In the genomic region with DNA sequence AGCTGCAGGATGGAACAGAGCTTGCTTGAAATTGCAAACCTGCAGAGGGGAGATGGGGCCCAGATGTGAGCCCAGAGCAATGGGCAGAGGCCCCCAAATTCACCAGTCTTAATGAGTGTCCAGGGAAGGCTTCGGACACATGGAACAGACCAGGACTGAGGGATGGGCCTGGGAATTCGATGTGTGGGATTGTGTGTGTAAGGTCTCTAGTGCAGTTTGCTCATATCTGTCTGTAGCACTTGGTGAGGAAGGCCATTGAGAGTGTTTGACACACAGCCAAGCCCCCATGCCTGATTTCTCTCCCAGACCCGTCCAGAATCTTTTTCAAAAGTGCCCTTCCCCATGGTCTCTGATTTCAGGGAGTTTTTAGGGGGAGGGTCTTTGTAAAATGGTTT, we compare ENCODE assay signal across 20 cellular contexts. TPM values are rescaled to one million over a fixed set of nuclear protein-coding genes. Genes with fewer than 3 reads are reported as not detected.
A peak's percentile ranks its signal among the peaks of the same experiment; 100 is the strongest.
DNase-seq lines count a peak whose midpoint lies in the region; ATAC-seq and TF ChIP-seq lines count a peak whose summit lies in the region.
"Had no signal": no experiment of that assay in that cellular context is flagged by ENCODE, and none has a peak within 500 bp of the region (broad histone marks: within the 10 kb centered on the region; RNA-seq: fewer than 3 reads in every experiment).

No MANE protein-coding gene starts in this region.

- ATAC-seq in activated CD4-positive, alpha-beta T cell treated with anti-CD3 and anti-CD28 coated beads for 36 hours, result no peak
- ATAC-seq in heart right ventricle (no peak), left cardiac atrium (no peak)
- ATAC-seq: GM23338, pancreas had no signal

- POLR2A ChIA-PET in activated CD4-positive, alpha-beta T cell treated with anti-CD3 and anti-CD28 coated beads for 36 hours (lab: Charles Lee), result no interaction called here

- H3K9me3 ChIP-seq in heart right ventricle, result no peaks in the 10 kb centered on the region
- H3K9me3 ChIP-seq in esophagus squamous epithelium, result no peaks in the 10 kb centered on the region
- H3K9me3 ChIP-seq: BE2C, pancreas, right atrium auricular region, stomach, tibial nerve had no signal

- DNase-seq in activated CD4-positive, alpha-beta T cell treated with anti-CD3 and anti-CD28 coated beads for 36 hours, result no peak
- DNase-seq in activated CD4-positive, alpha-beta T cell treated with anti-CD3 and anti-CD28 coated beads for 4 hours, result no peak
- DNase-seq in heart right ventricle (no peak), left cardiac atrium (no peak), OCI-M2 (lab: John Stamatoyannopoulos, UW; ENCODE audit: unreplicated experiment) (no peak), glutamatergic neuron (no peak), esophagus squamous epithelium (lab: John Stamatoyannopoulos, UW) (no peak)
- DNase-seq: activated CD4-positive, alpha-beta T cell treated with anti-CD3 and anti-CD28 coated beads for 1 hour; activated naive CD4-positive, alpha-beta T cell treated with Interleukin-2 at 50 U/mL for 16 hours; BE2C; naive B cell; NCI-H187; pancreas; stimulated activated CD4-positive, alpha-beta T cell treated with anti-CD3 and anti-CD28 coated beads, Interleukin-4, amount 100 ng/mL, for 24 hours; stomach had no signal

- H3K4me3 ChIP-seq in heart right ventricle (no peak overlapping the region), esophagus squamous epithelium (no peak overlapping the region)
- H3K4me3 ChIP-seq: GM23338, pancreas, right atrium auricular region, stomach, tibial nerve had no signal

- H3K36me3 ChIP-seq in heart right ventricle, result peaks cover 0 to 82% (median 18%) of the 10 kb centered on the region in 9 donors
- H3K36me3 ChIP-seq in esophagus squamous epithelium, result peaks cover 24 to 100% (median 49%) of the 10 kb centered on the region in 3 donors
- H3K36me3 ChIP-seq: BE2C, pancreas had no signal

- H3K27ac ChIP-seq in heart right ventricle (peak overlapping the region in 9 of 10 donors; percentile 87 to 96 (median 94)), esophagus squamous epithelium (peak overlapping the region in 1 of 4 donors; percentile 79)

- intact Hi-C loops in activated CD4-positive, alpha-beta T cell treated with anti-CD3 and anti-CD28 coated beads for 36 hours (cut with DNase I, micrococcal nuclease), result no loop called here
- intact Hi-C loops in heart right ventricle (cut with DNase I) (loop anchor here in 5 of 10 donors (10.0 kb wide), 2 partner anchors 293 to 303 kb away; a partner anchor contains a TSS), left cardiac atrium (cut with DNase I) (no loop called here), esophagus squamous epithelium (cut with DNase I) (loop anchor here (10.0 kb wide), 1 partner anchor 293 kb away; a partner anchor contains a TSS)
- intact Hi-C loops in dendritic cell treated with granulocyte-macrophage colony-stimulating factor and Interleukin-4, amounts not matched to agents 40 ng/mL and 50 ng/mL, for 4 days (cut with micrococcal nuclease), result no loop called here

- TF ChIP-seq CTCF in heart right ventricle (IDR thresholded peaks at IDR 0.05), result no peak
- no peak for TF ChIP-seq CTCF in glutamatergic neuron (IDR thresholded peaks at IDR 0.05; ENCODE audit: partially characterized antibody, unreplicated experiment)
- no peak for TF ChIP-seq CTCF in esophagus squamous epithelium (IDR thresholded peaks at IDR 0.05)

- H3K4me3 Mint-ChIP-seq in activated CD4-positive, alpha-beta T cell treated with anti-CD3 and anti-CD28 coated beads for 36 hours, result no peak overlapping the region
- H3K4me3 Mint-ChIP-seq in dendritic cell treated with granulocyte-macrophage colony-stimulating factor and Interleukin-4, amounts not matched to agents 40 ng/mL and 50 ng/mL, for 4 days, result no peak overlapping the region
- H3K4me3 Mint-ChIP-seq in glutamatergic neuron (ENCODE audit: unreplicated experiment), result no peak overlapping the region
- H3K4me3 Mint-ChIP-seq: GM23338 had no signal

- TF ChIP-seq POLR2A in esophagus squamous epithelium (IDR thresholded peaks at IDR 0.05), result no peak

- CTCF ChIA-PET in activated CD4-positive, alpha-beta T cell treated with anti-CD3 and anti-CD28 coated beads for 36 hours (lab: Charles Lee), result interaction anchor here (0.6 to 1.6 kb wide), 3 partner anchors 19 to 233 kb away, joined by 3 to 11 read pairs (median 3); no protein-coding TSS in a partner anchor

- H3K4me1 ChIP-seq in heart right ventricle (peaks cover 38 to 89% (median 82%) of the 10 kb centered on the region in 9 donors), esophagus squamous epithelium (peaks cover 0 to 52% (median 15%) of the 10 kb centered on the region in 3 donors)
- H3K4me1 ChIP-seq: BE2C, pancreas had no signal

- H3K4me1 Mint-ChIP-seq in activated CD4-positive, alpha-beta T cell treated with anti-CD3 and anti-CD28 coated beads for 36 hours, result peaks cover 54% of the 10 kb centered on the region
- peaks cover 44% of the 10 kb centered on the region for H3K4me1 Mint-ChIP-seq in dendritic cell treated with granulocyte-macrophage colony-stimulating factor and Interleukin-4, amounts not matched to agents 40 ng/mL and 50 ng/mL, for 4 days (ENCODE audit: low read depth)
- peaks cover 32% of the 10 kb centered on the region for H3K4me1 Mint-ChIP-seq in glutamatergic neuron (ENCODE audit: low read depth, unreplicated experiment)

- peaks cover 31% of the 10 kb centered on the region for H3K36me3 Mint-ChIP-seq in activated CD4-positive, alpha-beta T cell treated with anti-CD3 and anti-CD28 coated beads for 36 hours (ENCODE audit: low read depth)
- peaks cover 100% of the 10 kb centered on the region for H3K36me3 Mint-ChIP-seq in dendritic cell treated with granulocyte-macrophage colony-stimulating factor and Interleukin-4, amounts not matched to agents 40 ng/mL and 50 ng/mL, for 4 days (ENCODE audit: low read depth)
- no peaks in the 10 kb centered on the region for H3K36me3 Mint-ChIP-seq in glutamatergic neuron (ENCODE audit: unreplicated experiment)

- 61 to 72% methylated on average over 3 of the region's 3 CpGs for WGBS in heart right ventricle, 2 donors
- 89 to 94% methylated on average over 3 of the region's 3 CpGs for WGBS in esophagus squamous epithelium, 2 donors

- H3K27ac Mint-ChIP-seq in activated CD4-positive, alpha-beta T cell treated with anti-CD3 and anti-CD28 coated beads for 36 hours, result peak overlapping the region; percentile 53
- H3K27ac Mint-ChIP-seq in dendritic cell treated with granulocyte-macrophage colony-stimulating factor and Interleukin-4, amounts not matched to agents 40 ng/mL and 50 ng/mL, for 4 days, result peak overlapping the region; percentile 72
- H3K27ac Mint-ChIP-seq in glutamatergic neuron (ENCODE audit: unreplicated experiment), result no peak overlapping the region
- H3K27ac Mint-ChIP-seq: GM23338 had no signal

- no peaks in the 10 kb centered on the region for H3K27me3 Mint-ChIP-seq in activated CD4-positive, alpha-beta T cell treated with anti-CD3 and anti-CD28 coated beads for 36 hours
- H3K27me3 Mint-ChIP-seq in dendritic cell treated with granulocyte-macrophage colony-stimulating factor and Interleukin-4, amounts not matched to agents 40 ng/mL and 50 ng/mL, for 4 days, result no peaks in the 10 kb centered on the region
- peaks cover 2% of the 10 kb centered on the region for H3K27me3 Mint-ChIP-seq in glutamatergic neuron (ENCODE audit: unreplicated experiment)
- H3K27me3 Mint-ChIP-seq: naive B cell had no signal

- H3K27me3 ChIP-seq in heart right ventricle (no peaks in the 10 kb centered on the region), esophagus squamous epithelium (no peaks in the 10 kb centered on the region)
- H3K27me3 ChIP-seq: BE2C, pancreas, right atrium auricular region, stomach, tibial nerve had no signal

- H3K9me3 Mint-ChIP-seq in activated CD4-positive, alpha-beta T cell treated with anti-CD3 and anti-CD28 coated beads for 36 hours (ENCODE audit: low read depth), result no peaks in the 10 kb centered on the region
- H3K9me3 Mint-ChIP-seq in dendritic cell treated with granulocyte-macrophage colony-stimulating factor and Interleukin-4, amounts not matched to agents 40 ng/mL and 50 ng/mL, for 4 days, result no peaks in the 10 kb centered on the region
- H3K9me3 Mint-ChIP-seq in glutamatergic neuron (ENCODE audit: unreplicated experiment), result peaks cover 15% of the 10 kb centered on the region
- H3K9me3 Mint-ChIP-seq: GM23338, naive B cell had no signal

RNA-seq across cellular contexts. Expression of a gene that starts 17.2 kb away (rescaled TPM):
- total RNA-seq in activated CD4-positive, alpha-beta T cell treated with anti-CD3 and anti-CD28 coated beads for 36 hours, result 10 to 100 TPM; 35.3 to 37.4 TPM
- 10 to 100 TPM; 28.4 to 50.1 (median 33.4) TPM for total RNA-seq in heart right ventricle
- polyA plus RNA-seq in heart right ventricle, result 10 to 100 TPM; 66.7 to 87.0 TPM
- 10 to 100 TPM; 44.1 TPM for total RNA-seq in left cardiac atrium
- total RNA-seq in glutamatergic neuron (ENCODE audit: unreplicated experiment), result 13.2 TPM
- total RNA-seq in esophagus squamous epithelium, result 10 to 100 TPM; 39.9 to 65.0 (median 57.3) TPM

RNA-seq across cellular contexts. Expression of a gene that starts 18.7 kb away (rescaled TPM):
- under 1 TPM; 0.27 to 0.47 TPM for total RNA-seq in activated CD4-positive, alpha-beta T cell treated with anti-CD3 and anti-CD28 coated beads for 36 hours
- total RNA-seq in heart right ventricle (under 1 TPM in 9 of 10 donors, not detected in 1; 0.06 to 0.66 (median 0.39) TPM), left cardiac atrium (under 1 TPM; 0.15 to 0.50 TPM), glutamatergic neuron (ENCODE audit: unreplicated experiment) (134 TPM), esophagus squamous epithelium (under 1 TPM in 3 of 4 donors, not detected in 1; 0.04 to 0.57 (median 0.53) TPM)
- under 1 TPM; 0.04 to 0.37 TPM for polyA plus RNA-seq in heart right ventricle
- total RNA-seq: A172 had no signal

Comparison
In these comparisons a context has a peak if more than half of its experiments do, and no peak if none do; other contexts are left out.
1. RNA of a gene that starts 18.7 kb away (total RNA-seq): 134 TPM in glutamatergic neuron (single experiment); 0.04 to 0.57 TPM in esophagus squamous epithelium, 0.15 to 0.50 TPM in left cardiac atrium, 0.27 to 0.47 TPM in activated CD4-positive, alpha-beta T cell treated with anti-CD3 and anti-CD28 coated beads for 36 hours and 0.06 to 0.66 TPM in heart right ventricle; every median in the first group is over 10 times any median in the second.